In the genomic region with DNA sequence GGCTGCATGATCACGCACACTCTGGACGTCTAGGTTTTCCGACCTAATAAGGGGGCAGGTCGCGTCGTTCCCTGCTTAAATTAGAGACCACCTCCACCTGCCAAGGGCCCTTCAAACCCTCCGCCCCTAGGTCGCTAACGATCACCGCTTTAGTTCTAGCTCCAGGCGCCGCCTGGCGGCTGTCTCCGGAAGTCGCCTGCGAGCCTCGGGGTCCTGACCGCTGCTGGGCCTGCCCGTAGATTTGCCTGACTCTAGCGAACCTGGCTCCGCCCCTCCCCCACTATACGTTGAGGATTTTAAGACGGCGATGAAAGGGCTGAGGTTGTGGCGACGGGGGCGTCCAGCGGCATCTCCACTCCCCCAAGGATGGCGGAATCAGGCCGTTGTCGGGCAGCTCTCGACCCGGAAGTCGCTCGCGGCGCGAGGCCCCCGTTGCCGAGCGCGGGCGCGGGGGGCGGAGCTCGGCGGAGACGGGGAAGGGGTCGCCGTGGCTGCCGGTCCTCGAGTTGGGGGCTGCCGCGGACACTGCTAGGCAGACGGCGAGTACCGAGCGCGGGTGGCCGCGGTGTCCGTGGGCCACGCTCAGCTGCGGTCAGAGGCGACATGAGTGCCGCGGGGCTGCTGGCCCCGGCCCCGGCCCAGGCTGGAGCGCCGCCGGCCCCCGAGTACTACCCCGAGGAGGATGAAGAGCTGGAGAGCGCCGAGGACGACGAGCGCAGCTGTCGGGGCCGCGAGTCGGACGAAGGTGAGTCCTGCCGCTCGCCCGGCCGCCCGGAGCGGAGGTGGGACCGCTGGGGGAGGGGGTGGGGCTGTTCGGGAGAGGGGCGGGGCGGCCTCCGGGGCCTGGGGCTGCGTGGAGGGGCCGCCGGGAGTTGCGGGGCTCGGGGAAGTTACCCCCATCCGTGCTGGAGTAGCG, we compare ENCODE assay signal across 8 cellular contexts.
DNase-seq lines count a peak whose midpoint lies in the region; ATAC-seq and TF ChIP-seq lines count a peak whose summit lies in the region.

A gene with protein sequence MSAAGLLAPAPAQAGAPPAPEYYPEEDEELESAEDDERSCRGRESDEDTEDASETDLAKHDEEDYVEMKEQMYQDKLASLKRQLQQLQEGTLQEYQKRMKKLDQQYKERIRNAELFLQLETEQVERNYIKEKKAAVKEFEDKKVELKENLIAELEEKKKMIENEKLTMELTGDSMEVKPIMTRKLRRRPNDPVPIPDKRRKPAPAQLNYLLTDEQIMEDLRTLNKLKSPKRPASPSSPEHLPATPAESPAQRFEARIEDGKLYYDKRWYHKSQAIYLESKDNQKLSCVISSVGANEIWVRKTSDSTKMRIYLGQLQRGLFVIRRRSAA (plus strand): TSS at position 467 of the 916 bp plus-strand sequence. CDS start 137 bp downstream, at position 604.

- H3K36me3 ChIP-seq in GM06990 (ENCODE audit: control insufficient read depth, insufficient read depth, low read length), result no peaks in the 10 kb centered on the region; the same call in 1 of the 2 replicates

- peak within 1 kb of the TSS; percentile 97 for H3K4me3 ChIP-seq in GM06990 (replicated peaks; ENCODE audit: low read depth, low read length)

- DNase-seq in GM06990 (ENCODE audit: extremely low read depth, insufficient read length), result peak; percentile 89
- DNase-seq in NCI-H510A treated with DMSO at 0.1 percent for 48 hours (lab: John Stamatoyannopoulos, UW), result peak; percentile 95
- peak; percentile 92 to 96 for DNase-seq in activated CD4-positive, alpha-beta T cell treated with anti-CD3 and anti-CD28 coated beads for 24 hours (ENCODE audit: low read depth in 2 of 2)
- peak; percentile 22 to 66 for DNase-seq in cerebellar nuclear complex (lab: John Stamatoyannopoulos, UW)
- peak; percentile 95 for DNase-seq in islet precursor cell
- peak; percentile 94 for DNase-seq in stimulated activated CD4-positive, alpha-beta T cell treated with anti-CD3 and anti-CD28 coated beads, Interleukin-12 subunit alpha, Interleukin-12 subunit beta, amount 100 ng/mL, for 4 hours

- ATAC-seq in HG03095 (IDR thresholded peaks at IDR 0.05; ENCODE audit: unreplicated experiment) (peak; percentile 30), HG03521 (IDR thresholded peaks at IDR 0.05; ENCODE audit: unreplicated experiment) (no peak)

- TF ChIP-seq CTCF in GM06990 (IDR thresholded peaks at IDR 0.05; ENCODE audit: insufficient read depth, low read length, poor library complexity, severe bottlenecking), result peak; percentile 99

- H3K27me3 ChIP-seq in GM06990 (replicated peaks; ENCODE audit: control insufficient read depth, insufficient read depth, low read length), result no peaks in the 10 kb centered on the region

Comparison
In these comparisons a context has a peak if more than half of its experiments do, and no peak if none do; other contexts are left out.
1. DNase-seq: peak in every context shown above with its lines; median percentile 95 in NCI-H510A treated with DMSO at 0.1 percent for 48 hours; 95 in islet precursor cell; 94 in activated CD4-positive, alpha-beta T cell treated with anti-CD3 and anti-CD28 coated beads for 24 hours; 94 in stimulated activated CD4-positive, alpha-beta T cell treated with anti-CD3 and anti-CD28 coated beads, Interleukin-12 subunit alpha, Interleukin-12 subunit beta, amount 100 ng/mL, for 4 hours; 89 in GM06990; 44 in cerebellar nuclear complex.